Comparison of ENCODE assay signal across 12 cellular contexts in the genomic region with DNA sequence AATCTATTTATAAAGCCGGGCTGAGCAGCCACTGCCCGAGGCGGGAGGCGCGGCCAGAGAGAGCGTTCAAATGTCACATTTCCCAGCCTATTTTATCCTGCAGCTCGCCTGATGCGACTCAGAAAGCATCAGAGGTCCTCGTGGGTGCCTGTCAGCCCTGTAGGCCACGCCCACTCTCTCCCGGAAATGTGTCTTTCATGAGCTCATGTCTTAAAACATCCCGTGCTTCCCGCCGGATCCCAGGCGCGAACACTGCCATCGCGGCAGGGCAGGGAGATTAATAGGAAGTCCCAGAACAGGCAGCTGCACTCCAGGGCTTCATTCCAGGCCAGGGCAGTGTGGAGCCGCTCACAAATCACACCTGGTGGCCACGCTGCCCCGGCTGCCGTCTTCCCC.
DNase-seq lines count a peak whose midpoint lies in the region; FAIRE-seq and TF ChIP-seq lines count a peak whose summit lies in the region.
"Had no signal": no experiment of that assay in that cellular context is flagged by ENCODE, and none has a peak within 500 bp of the region (broad histone marks: within the 10 kb centered on the region; RNA-seq: fewer than 3 reads in every experiment).

No MANE protein-coding gene starts in this region.

- H3F3A ChIP-seq in neural progenitor cell (ENCODE audit: low read depth), result peaks cover 7% of the 10 kb centered on the region

- no peak for FAIRE-seq in D721Med (lab: Jason Lieb, UNC)
- FAIRE-seq in H54 (lab: Jason Lieb, UNC), result no peak

- no peak overlapping the region for H3K4me3 Mint-ChIP-seq in neural progenitor cell
- H3K4me3 Mint-ChIP-seq: B cell had no signal

- no peaks in the 10 kb centered on the region for H3K36me3 ChIP-seq in neural progenitor cell

- TF ChIP-seq CTCF in AG04450 (IDR thresholded peaks at IDR 0.05; ENCODE audit: low read depth, low read length), result no peak
- no peak for TF ChIP-seq CTCF in neural progenitor cell (IDR thresholded peaks at IDR 0.05)
- TF ChIP-seq CTCF in D721Med (IDR thresholded peaks at IDR 0.05; ENCODE audit: insufficient read depth, missing control alignments), result no peak

- no peaks in the 10 kb centered on the region for H3K79me2 ChIP-seq in neural progenitor cell (ENCODE audit: low read depth)
- H3K79me2 ChIP-seq: parathyroid adenoma had no signal

- H3K9ac ChIP-seq in neural progenitor cell, result no peak overlapping the region
- H3K9ac ChIP-seq: parathyroid adenoma had no signal

- peaks cover 88% of the 10 kb centered on the region for H3K9me3 ChIP-seq in AG04450 (ENCODE audit: control insufficient read depth, insufficient read depth, low read length)
- H3K9me3 ChIP-seq in neural progenitor cell (ENCODE audit: low read depth), result no peaks in the 10 kb centered on the region

- H3K27me3 ChIP-seq in AG04450 (ENCODE audit: control insufficient read depth, insufficient read depth, low read length), result no peaks in the 10 kb centered on the region
- H3K27me3 ChIP-seq in neural progenitor cell, result no peaks in the 10 kb centered on the region

- H3K4me1 ChIP-seq in neural progenitor cell, result peaks cover 16% of the 10 kb centered on the region
- H3K4me1 ChIP-seq: parathyroid adenoma had no signal

- H4K20me1 ChIP-seq in neural progenitor cell (ENCODE audit: low read depth), result no peaks in the 10 kb centered on the region

- H3K36me3 Mint-ChIP-seq in neural progenitor cell, result peaks cover 3% of the 10 kb centered on the region

- no peak overlapping the region for H3K4me3 ChIP-seq in AG04450 (ENCODE audit: low read depth, low read length)
- no peak overlapping the region for H3K4me3 ChIP-seq in neural progenitor cell

- TF ChIP-seq POLR2A in H54 (IDR thresholded peaks at IDR 0.05; ENCODE audit: low read depth, low read length), result no peak

- H3K27me3 Mint-ChIP-seq in neural progenitor cell (ENCODE audit: insufficient read depth, low read depth), result peaks cover 6% of the 10 kb centered on the region

- POLR2A ChIA-PET in AG04450 (lab: Yijun Ruan, JAX), result no interaction called here

- H3K27ac ChIP-seq in AG04450 (ENCODE audit: low read depth, low read length) (no peak overlapping the region), neural progenitor cell (no peak overlapping the region)
- H3K27ac ChIP-seq: parathyroid adenoma had no signal

- CTCF ChIA-PET in AG04450 (lab: Charles Lee), result no interaction called here

- DNase-seq in AG04450 (ENCODE audit: low read depth, low spot score) (peak; percentile 10), NCI-H69 (lab: John Stamatoyannopoulos, UW) (peak; percentile 27), foreskin melanocyte (peak; percentile 55), neural progenitor cell (ENCODE audit: low spot score) (peak; percentile 44), D721Med (ENCODE audit: insufficient read length, low spot score) (no peak), NCI-H2171 (lab: John Stamatoyannopoulos, UW) (no peak), H54 (ENCODE audit: insufficient read length, low spot score) (no peak), NCI-H1694 treated with DMSO at 0.1 percent for 48 hours (lab: John Stamatoyannopoulos, UW) (no peak)
- DNase-seq: MV-4-11, SW 1271 had no signal

- no peak overlapping the region for H3K27ac Mint-ChIP-seq in neural progenitor cell
- H3K27ac Mint-ChIP-seq: B cell had no signal

- H2AFZ ChIP-seq in neural progenitor cell (replicated peaks), result no peak overlapping the region
- H2AFZ ChIP-seq: parathyroid adenoma had no signal

- H3K4me2 ChIP-seq in neural progenitor cell, result no peak overlapping the region

- peaks cover 57% of the 10 kb centered on the region for H3K4me1 Mint-ChIP-seq in neural progenitor cell
- H3K4me1 Mint-ChIP-seq: B cell had no signal

- H3K9me3 Mint-ChIP-seq in neural progenitor cell, result no peaks in the 10 kb centered on the region

Comparison
In these comparisons a context has a peak if more than half of its experiments do, and no peak if none do; other contexts are left out.
1. DNase-seq: peak in AG04450 (single experiment), NCI-H69 (single experiment), foreskin melanocyte (single experiment) and neural progenitor cell (single experiment); none in D721Med (single experiment), NCI-H2171 (single experiment), H54 (single experiment) and NCI-H1694 treated with DMSO at 0.1 percent for 48 hours (single experiment).